ENCODE assay signal across 25 cellular contexts in genomic region chr7:21916176-21916575, GRCh38.
"Had no signal": no experiment of that assay in that cellular context is flagged by ENCODE, and none has a peak within 500 bp of the region (broad histone marks: within the 10 kb centered on the region; RNA-seq: fewer than 3 reads in every experiment).

No MANE protein-coding gene starts in this region.

- H3K36me3 Mint-ChIP-seq: natural killer cell had no signal

- H3K27ac ChIP-seq: left ventricle myocardium inferior, ovary, skin epidermis, tibial nerve, uterus had no signal

- ATAC-seq: natural killer cell; right cardiac atrium; sciatic nerve; stimulated activated memory B cell treated with anti-CD40 and anti-IgM and Interleukin-4, amounts not matched to agents 10 μg/mL and 1 μg/mL and 100 μg/mL, for 72 hours; stimulated activated naive CD8-positive, alpha-beta T cell treated with anti-CD3 and anti-CD28 coated beads, Interleukin-15, amount 100 ng/mL, for 72 hours had no signal

- DNase-seq: hippocampal formation; immature natural killer cell; left ventricle myocardium inferior; mesenchymal stem cell; naive B cell; natural killer cell; nephron progenitor cell; ovary; retina; right cardiac atrium; stimulated activated CD4-positive, alpha-beta T cell treated with anti-CD3 and anti-CD28 coated beads, Interleukin-12 subunit alpha, Interleukin-12 subunit beta, amount 100 ng/mL, for 4 hours; stimulated activated CD4-positive, alpha-beta T cell treated with anti-CD3 and anti-CD28 coated beads, Interleukin-15, amount 100 ng/mL, for 24 hours; stimulated activated CD4-positive, alpha-beta T cell treated with anti-CD3 and anti-CD28 coated beads, Interleukin-2, amount 100 ng/mL, for 24 hours; stimulated activated CD4-positive, alpha-beta T cell treated with anti-CD3 and anti-CD28 coated beads, Interleukin-4, amount 100 ng/mL, for 1 hour; stimulated activated naive CD4-positive, alpha-beta T cell treated with Interleukin-2 at 50 U/mL for 16 hours; stimulated activated naive CD8-positive, alpha-beta T cell treated with anti-CD3 and anti-CD28 coated beads, Interleukin-15, amount 100 ng/mL, for 72 hours; substantia nigra; uterus had no signal

- H3K27me3 Mint-ChIP-seq: naive B cell; progenitor cell of endocrine pancreas; stimulated activated memory B cell treated with anti-CD40 and anti-IgM and Interleukin-4, amounts not matched to agents 10 μg/mL and 1 μg/mL and 100 μg/mL, for 72 hours; stimulated activated naive CD8-positive, alpha-beta T cell treated with anti-CD3 and anti-CD28 coated beads, Interleukin-15, amount 100 ng/mL, for 72 hours; type B pancreatic cell had no signal

- H3K4me3 Mint-ChIP-seq: immature natural killer cell; naive B cell; natural killer cell; nephron progenitor cell; stimulated activated memory B cell treated with anti-CD40 and anti-IgM and Interleukin-4, amounts not matched to agents 10 μg/mL and 1 μg/mL and 100 μg/mL, for 72 hours; stimulated activated naive CD8-positive, alpha-beta T cell treated with anti-CD3 and anti-CD28 coated beads, Interleukin-15, amount 100 ng/mL, for 72 hours; type B pancreatic cell had no signal

- H3K4me1 Mint-ChIP-seq: immature natural killer cell, natural killer cell had no signal

- H3K9me3 ChIP-seq: left ventricle myocardium inferior, ovary, tibial nerve, uterus had no signal

- H3K4me1 ChIP-seq: tibial nerve, uterus had no signal

- H3K27ac Mint-ChIP-seq: immature natural killer cell; natural killer cell; nephron progenitor cell; progenitor cell of endocrine pancreas; stimulated activated memory B cell treated with anti-CD40 and anti-IgM and Interleukin-4, amounts not matched to agents 10 μg/mL and 1 μg/mL and 100 μg/mL, for 72 hours; stimulated activated naive CD8-positive, alpha-beta T cell treated with anti-CD3 and anti-CD28 coated beads, Interleukin-15, amount 100 ng/mL, for 72 hours; type B pancreatic cell had no signal

- H3K36me3 ChIP-seq: ovary, uterus had no signal

- H3K27me3 ChIP-seq: ovary, tibial nerve, uterus had no signal

- H3K4me3 ChIP-seq: left ventricle myocardium inferior, lung, ovary, skin epidermis, tibial nerve, uterus had no signal

- H3K9me3 Mint-ChIP-seq: immature natural killer cell; naive B cell; natural killer cell; nephron progenitor cell; stimulated activated memory B cell treated with anti-CD40 and anti-IgM and Interleukin-4, amounts not matched to agents 10 μg/mL and 1 μg/mL and 100 μg/mL, for 72 hours; stimulated activated naive CD8-positive, alpha-beta T cell treated with anti-CD3 and anti-CD28 coated beads, Interleukin-15, amount 100 ng/mL, for 72 hours had no signal
